ENCODE assay signal across 20 cellular contexts in the genomic region with DNA sequence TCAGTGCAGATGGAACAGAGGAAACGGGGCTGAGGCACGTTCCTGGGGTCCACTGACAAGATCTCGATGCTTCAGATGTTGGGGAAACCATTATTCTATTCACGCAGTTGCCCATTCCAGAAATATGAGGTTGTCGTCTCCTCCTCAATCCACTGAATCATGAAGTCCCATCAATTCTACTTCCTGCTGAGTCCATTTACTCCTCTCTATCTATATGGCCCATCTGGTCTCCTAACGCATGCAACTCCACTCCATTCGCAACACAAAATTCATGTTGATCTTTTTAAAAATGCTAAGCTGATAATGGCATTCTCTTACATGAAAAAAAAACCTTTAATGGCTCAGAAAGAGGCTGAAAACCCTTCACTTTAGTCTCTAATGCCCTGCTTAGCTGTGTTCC. TPM values are rescaled to one million over a fixed set of nuclear protein-coding genes. Genes with fewer than 3 reads are reported as not detected.
DNase-seq lines count a peak whose midpoint lies in the region; ATAC-seq and TF ChIP-seq lines count a peak whose summit lies in the region.
"Had no signal": no experiment of that assay in that cellular context is flagged by ENCODE, and none has a peak within 500 bp of the region (broad histone marks: within the 10 kb centered on the region; RNA-seq: fewer than 3 reads in every experiment).

No MANE protein-coding gene starts in this region.

- DNase-seq in activated CD4-positive, alpha-beta T cell treated with anti-CD3 and anti-CD28 coated beads, Interleukin-2, amount 10 ng/mL, durations not matched to agents 7 days and 5 days = no peak
- no peak for DNase-seq in activated CD4-positive, alpha-beta T cell treated with anti-CD3 and anti-CD28 coated beads, Interleukin-2, amount 10 ng/mL, durations not matched to agents 24 days and 14 days
- DNase-seq in CD4-positive, alpha-beta T cell = no peak
- no peak for DNase-seq in activated T-helper 1 cell treated with anti-CD3 and anti-CD28 coated beads, Interleukin-12 subunit alpha, Interleukin-12 subunit beta, Interleukin-2, Interleukin-4 antibody, amounts not matched to agents 30 ng/mL and 10 ng/mL and 1 ng/mL, durations not matched to agents 14 hours and 24 hours and 36 hours (ENCODE audit: low spot score)
- DNase-seq in naive thymus-derived CD8-positive, alpha-beta T cell = no peak
- DNase-seq in GM10248 (ENCODE audit: extremely low spot score) (no peak), NCI-H1930 (lab: John Stamatoyannopoulos, UW) (no peak)
- DNase-seq: Calu3, DMS53, NCI-H1436 treated with DMSO at 0.1 percent for 48 hours, NCI-H2081 treated with DMSO at 0.1 percent for 48 hours, NCI-H510A treated with DMSO at 0.1 percent for 48 hours, NCI-H82, PC-9, SJCRH30 had no signal

- peaks cover 74% of the 10 kb centered on the region for H3K4me1 Mint-ChIP-seq in activated CD4-positive, alpha-beta T cell treated with anti-CD3 and anti-CD28 coated beads, Interleukin-2, amount 10 ng/mL, durations not matched to agents 7 days and 5 days
- H3K4me1 Mint-ChIP-seq in activated CD4-positive, alpha-beta T cell treated with anti-CD3 and anti-CD28 coated beads, Interleukin-2, amount 10 ng/mL, durations not matched to agents 24 days and 14 days = peaks cover 67% of the 10 kb centered on the region
- H3K4me1 Mint-ChIP-seq in CD4-positive, alpha-beta T cell (ENCODE audit: low read depth) = peaks cover 69% of the 10 kb centered on the region
- peaks cover 73% of the 10 kb centered on the region for H3K4me1 Mint-ChIP-seq in activated T-helper 1 cell treated with anti-CD3 and anti-CD28 coated beads, Interleukin-12 subunit alpha, Interleukin-12 subunit beta, Interleukin-2, Interleukin-4 antibody, amounts not matched to agents 30 ng/mL and 10 ng/mL and 1 ng/mL, durations not matched to agents 14 hours and 24 hours and 36 hours (ENCODE audit: low read depth)
- H3K4me1 Mint-ChIP-seq in naive thymus-derived CD8-positive, alpha-beta T cell = peaks cover 17 to 72% (median 52%) of the 10 kb centered on the region in 4 donors

- POLR2A ChIA-PET in activated CD4-positive, alpha-beta T cell treated with anti-CD3 and anti-CD28 coated beads, Interleukin-2, amount 10 ng/mL, durations not matched to agents 7 days and 5 days (lab: Charles Lee) = no interaction called here
- POLR2A ChIA-PET in CD4-positive, alpha-beta T cell (lab: Charles Lee) = interaction anchor here (3.1 to 8.5 kb wide), 2 partner anchors 8 to 34 kb away, joined by 32 to 110 read pairs; partner anchors contain the start of gene MAP3K5
- POLR2A ChIA-PET in naive thymus-derived CD8-positive, alpha-beta T cell (lab: Charles Lee) = interaction anchor here (0.7 to 5.1 kb wide), 3 partner anchors 9 to 184 kb away, joined by 4 to 21 read pairs (median 16); partner anchors contain the start of gene MAP3K5
- POLR2A ChIA-PET in GM10248 (lab: Yijun Ruan, JAX) = interaction anchor here (1.1 kb wide), 1 partner anchor 38 kb away, joined by 3 read pairs; the partner anchor contains the start of gene MAP3K5

- no peak for ATAC-seq in CD4-positive, alpha-beta T cell (ENCODE audit: poor library complexity)
- ATAC-seq in naive thymus-derived CD8-positive, alpha-beta T cell = no peak
- no peak for ATAC-seq in HG03135 (IDR thresholded peaks at IDR 0.05; ENCODE audit: unreplicated experiment)
- ATAC-seq: HepG2 had no signal

- no peak overlapping the region for H3K27ac ChIP-seq in CD4-positive, alpha-beta T cell (ENCODE audit: low read depth, low read length)
- H3K27ac ChIP-seq: BLaER1 treated with 17β-estradiol and CSF1 and Interleukin-3, amounts not matched to agents 10 nM and 100 nM; KMS-11; PC-9; SJCRH30 had no signal

- intact Hi-C loops in activated CD4-positive, alpha-beta T cell treated with anti-CD3 and anti-CD28 coated beads, Interleukin-2, amount 10 ng/mL, durations not matched to agents 24 days and 14 days (cut with micrococcal nuclease) = no loop called here
- intact Hi-C loops in CD4-positive, alpha-beta T cell (cut with DNase I, micrococcal nuclease) = no loop called here
- intact Hi-C loops in activated T-helper 1 cell treated with anti-CD3 and anti-CD28 coated beads, Interleukin-12 subunit alpha, Interleukin-12 subunit beta, Interleukin-2, Interleukin-4 antibody, amounts not matched to agents 30 ng/mL and 10 ng/mL and 1 ng/mL, durations not matched to agents 14 hours and 24 hours and 36 hours (cut with micrococcal nuclease) = loop anchor here (5.0 kb wide), 1 partner anchor 462 kb away; the partner anchor contains the start of gene IFNGR1

- TF ChIP-seq CTCF in CD4-positive, alpha-beta T cell (IDR thresholded peaks at IDR 0.05) = no peak
- no peak for TF ChIP-seq CTCF in GM10248 (IDR thresholded peaks at IDR 0.05; ENCODE audit: control extremely low read depth, extremely low read depth, low read depth, missing control alignments)

- peaks cover 23% of the 10 kb centered on the region for H3K36me3 Mint-ChIP-seq in activated CD4-positive, alpha-beta T cell treated with anti-CD3 and anti-CD28 coated beads, Interleukin-2, amount 10 ng/mL, durations not matched to agents 7 days and 5 days (ENCODE audit: low read depth)
- H3K36me3 Mint-ChIP-seq in activated CD4-positive, alpha-beta T cell treated with anti-CD3 and anti-CD28 coated beads, Interleukin-2, amount 10 ng/mL, durations not matched to agents 24 days and 14 days (ENCODE audit: low read depth) = peaks cover 7% of the 10 kb centered on the region
- no peaks in the 10 kb centered on the region for H3K36me3 Mint-ChIP-seq in CD4-positive, alpha-beta T cell (ENCODE audit: low read depth)
- peaks cover 14% of the 10 kb centered on the region for H3K36me3 Mint-ChIP-seq in activated T-helper 1 cell treated with anti-CD3 and anti-CD28 coated beads, Interleukin-12 subunit alpha, Interleukin-12 subunit beta, Interleukin-2, Interleukin-4 antibody, amounts not matched to agents 30 ng/mL and 10 ng/mL and 1 ng/mL, durations not matched to agents 14 hours and 24 hours and 36 hours (ENCODE audit: low read depth)
- H3K36me3 Mint-ChIP-seq in naive thymus-derived CD8-positive, alpha-beta T cell = peaks cover 0 to 4% (median 0%) of the 10 kb centered on the region in 3 donors

- H3K27me3 Mint-ChIP-seq in activated CD4-positive, alpha-beta T cell treated with anti-CD3 and anti-CD28 coated beads, Interleukin-2, amount 10 ng/mL, durations not matched to agents 7 days and 5 days = no peaks in the 10 kb centered on the region
- H3K27me3 Mint-ChIP-seq in activated CD4-positive, alpha-beta T cell treated with anti-CD3 and anti-CD28 coated beads, Interleukin-2, amount 10 ng/mL, durations not matched to agents 24 days and 14 days = no peaks in the 10 kb centered on the region
- no peaks in the 10 kb centered on the region for H3K27me3 Mint-ChIP-seq in CD4-positive, alpha-beta T cell
- no peaks in the 10 kb centered on the region for H3K27me3 Mint-ChIP-seq in activated T-helper 1 cell treated with anti-CD3 and anti-CD28 coated beads, Interleukin-12 subunit alpha, Interleukin-12 subunit beta, Interleukin-2, Interleukin-4 antibody, amounts not matched to agents 30 ng/mL and 10 ng/mL and 1 ng/mL, durations not matched to agents 14 hours and 24 hours and 36 hours (ENCODE audit: insufficient read depth)
- H3K27me3 Mint-ChIP-seq in naive thymus-derived CD8-positive, alpha-beta T cell = no peaks in the 10 kb centered on the region

- H3K9me3 Mint-ChIP-seq in activated CD4-positive, alpha-beta T cell treated with anti-CD3 and anti-CD28 coated beads, Interleukin-2, amount 10 ng/mL, durations not matched to agents 7 days and 5 days = no peaks in the 10 kb centered on the region
- no peaks in the 10 kb centered on the region for H3K9me3 Mint-ChIP-seq in activated CD4-positive, alpha-beta T cell treated with anti-CD3 and anti-CD28 coated beads, Interleukin-2, amount 10 ng/mL, durations not matched to agents 24 days and 14 days
- no peaks in the 10 kb centered on the region for H3K9me3 Mint-ChIP-seq in CD4-positive, alpha-beta T cell
- no peaks in the 10 kb centered on the region for H3K9me3 Mint-ChIP-seq in activated T-helper 1 cell treated with anti-CD3 and anti-CD28 coated beads, Interleukin-12 subunit alpha, Interleukin-12 subunit beta, Interleukin-2, Interleukin-4 antibody, amounts not matched to agents 30 ng/mL and 10 ng/mL and 1 ng/mL, durations not matched to agents 14 hours and 24 hours and 36 hours
- H3K9me3 Mint-ChIP-seq in naive thymus-derived CD8-positive, alpha-beta T cell = no peaks in the 10 kb centered on the region

- CTCF ChIA-PET in activated CD4-positive, alpha-beta T cell treated with anti-CD3 and anti-CD28 coated beads, Interleukin-2, amount 10 ng/mL, durations not matched to agents 7 days and 5 days (lab: Charles Lee) = interaction anchor here (0.5 to 3.9 kb wide), 4 partner anchors 10 to 37 kb away, joined by 3 to 16 read pairs (median 8); partner anchors contain the start of gene MAP3K5
- CTCF ChIA-PET in CD4-positive, alpha-beta T cell (lab: Charles Lee) = interaction anchor here (1.0 to 4.2 kb wide), 2 partner anchors 38 to 110 kb away, joined by 3 to 28 read pairs; partner anchors contain the start of gene MAP3K5
- CTCF ChIA-PET in GM10248 (lab: Yijun Ruan, JAX) = interaction anchor here (1.2 to 2.9 kb wide), 6 partner anchors 9 to 111 kb away, joined by 3 to 11 read pairs (median 8); partner anchors contain the start of gene MAP3K5

- H3K4me3 Mint-ChIP-seq in activated CD4-positive, alpha-beta T cell treated with anti-CD3 and anti-CD28 coated beads, Interleukin-2, amount 10 ng/mL, durations not matched to agents 7 days and 5 days = no peak overlapping the region
- H3K4me3 Mint-ChIP-seq in activated CD4-positive, alpha-beta T cell treated with anti-CD3 and anti-CD28 coated beads, Interleukin-2, amount 10 ng/mL, durations not matched to agents 24 days and 14 days = no peak overlapping the region
- H3K4me3 Mint-ChIP-seq in CD4-positive, alpha-beta T cell = no peak overlapping the region
- H3K4me3 Mint-ChIP-seq in activated T-helper 1 cell treated with anti-CD3 and anti-CD28 coated beads, Interleukin-12 subunit alpha, Interleukin-12 subunit beta, Interleukin-2, Interleukin-4 antibody, amounts not matched to agents 30 ng/mL and 10 ng/mL and 1 ng/mL, durations not matched to agents 14 hours and 24 hours and 36 hours = no peak overlapping the region
- no peak overlapping the region for H3K4me3 Mint-ChIP-seq in naive thymus-derived CD8-positive, alpha-beta T cell

- no peaks in the 10 kb centered on the region for H3K9me3 ChIP-seq in CD4-positive, alpha-beta T cell (ENCODE audit: control insufficient read depth, low read length)
- H3K9me3 ChIP-seq: BLaER1 treated with 17β-estradiol and CSF1 and Interleukin-3, amounts not matched to agents 10 nM and 100 nM; HAP-1; SJCRH30 had no signal

- H3K27me3 ChIP-seq in CD4-positive, alpha-beta T cell (ENCODE audit: control insufficient read depth, insufficient read depth, low read length) = no peaks in the 10 kb centered on the region
- H3K27me3 ChIP-seq: BLaER1 treated with 17β-estradiol and CSF1 and Interleukin-3, amounts not matched to agents 10 nM and 100 nM; SJCRH30 had no signal

- peak overlapping the region; percentile 54 for H3K27ac Mint-ChIP-seq in activated CD4-positive, alpha-beta T cell treated with anti-CD3 and anti-CD28 coated beads, Interleukin-2, amount 10 ng/mL, durations not matched to agents 7 days and 5 days
- no peak overlapping the region for H3K27ac Mint-ChIP-seq in activated CD4-positive, alpha-beta T cell treated with anti-CD3 and anti-CD28 coated beads, Interleukin-2, amount 10 ng/mL, durations not matched to agents 24 days and 14 days
- H3K27ac Mint-ChIP-seq in CD4-positive, alpha-beta T cell = peak overlapping the region; percentile 57
- peak overlapping the region; percentile 41 for H3K27ac Mint-ChIP-seq in activated T-helper 1 cell treated with anti-CD3 and anti-CD28 coated beads, Interleukin-12 subunit alpha, Interleukin-12 subunit beta, Interleukin-2, Interleukin-4 antibody, amounts not matched to agents 30 ng/mL and 10 ng/mL and 1 ng/mL, durations not matched to agents 14 hours and 24 hours and 36 hours
- H3K27ac Mint-ChIP-seq in naive thymus-derived CD8-positive, alpha-beta T cell = peak overlapping the region in 7 of 10 donors; percentile 3 to 61 (median 16)

RNA-seq across cellular contexts. Expression of gene MAP3K5, which starts 37.5 kb away (rescaled TPM):
- 10 to 100 TPM; 23.4 to 24.0 TPM for total RNA-seq in activated CD4-positive, alpha-beta T cell treated with anti-CD3 and anti-CD28 coated beads, Interleukin-2, amount 10 ng/mL, durations not matched to agents 7 days and 5 days
- 8.7 and 8.8 TPM in 2 replicates for total RNA-seq in activated CD4-positive, alpha-beta T cell treated with anti-CD3 and anti-CD28 coated beads, Interleukin-2, amount 10 ng/mL, durations not matched to agents 24 days and 14 days
- total RNA-seq in CD4-positive, alpha-beta T cell = 10 to 100 TPM; 12.9 to 14.1 TPM
- total RNA-seq in activated T-helper 1 cell treated with anti-CD3 and anti-CD28 coated beads, Interleukin-12 subunit alpha, Interleukin-12 subunit beta, Interleukin-2, Interleukin-4 antibody, amounts not matched to agents 30 ng/mL and 10 ng/mL and 1 ng/mL, durations not matched to agents 14 hours and 24 hours and 36 hours = 12.2 and 13.4 TPM in 2 replicates
- 1 to 10 TPM; 7.7 to 8.7 TPM for total RNA-seq in naive thymus-derived CD8-positive, alpha-beta T cell
- 1 to 10 TPM; 3.0 to 4.5 (median 3.1) TPM for polyA plus RNA-seq in naive thymus-derived CD8-positive, alpha-beta T cell
- total RNA-seq: HepG2 had no signal
- polyA plus RNA-seq: HepG2 had no signal
